In genomic region chr3:196544491-196544992, GRCh38 we compare ENCODE assay signal across 9 cellular contexts. TPM values are rescaled to one million over a fixed set of nuclear protein-coding genes. Genes with fewer than 3 reads are reported as not detected.
"Had no signal": no experiment of that assay in that cellular context is flagged by ENCODE, and none has a peak within 500 bp of the region (broad histone marks: within the 10 kb centered on the region; RNA-seq: fewer than 3 reads in every experiment).

No MANE protein-coding gene starts in this region.

- H3K36me3 ChIP-seq: HAP-1 had no signal

- H3K36me3 Mint-ChIP-seq: IgD-negative memory B cell had no signal

- FAIRE-seq: H1, HepG2 had no signal

- ATAC-seq: GM23338, HCT116, HepG2 had no signal

- H3K27ac ChIP-seq: HL-60 had no signal

- H3K4me3 Mint-ChIP-seq: GM23338, IgD-negative memory B cell had no signal

- H3K27me3 Mint-ChIP-seq: IgD-negative memory B cell had no signal

- H3K4me3 ChIP-seq: GM23338, HAP-1 had no signal

- H3K27ac Mint-ChIP-seq: GM23338, IgD-negative memory B cell had no signal

- H3K4me1 ChIP-seq: HAP-1 had no signal

- H3K4me1 Mint-ChIP-seq: GM23338, IgD-negative memory B cell had no signal

- DNase-seq: H7, KG1 had no signal

RNA-seq across cellular contexts. Expression of gene SMCO1, which starts 29.4 kb away (rescaled TPM):
- total RNA-seq: GM23338, H1, H7, HepG2 had no signal
- polyA plus RNA-seq: GM23338, HepG2, IgD-negative memory B cell had no signal
